Comparison of ENCODE assay signal across 10 cellular contexts in genomic region chr2:9143264-9143815, GRCh38.
DNase-seq lines count a peak whose midpoint lies in the region; TF ChIP-seq lines count a peak whose summit lies in the region.
"Had no signal": no experiment of that assay in that cellular context is flagged by ENCODE, and none has a peak within 500 bp of the region (broad histone marks: within the 10 kb centered on the region; RNA-seq: fewer than 3 reads in every experiment).

No MANE protein-coding gene starts in this region.

- DNase-seq in Caco-2 (no peak), PC-9 (no peak), esophagus muscularis mucosa (ENCODE audit: extremely low spot score) (no peak), trophoblast cell (peak in 1 of 2 donors; percentile 19), SK-N-DZ (ENCODE audit: low spot score) (no peak), DMS53 (lab: John Stamatoyannopoulos, UW) (no peak)
- DNase-seq in stimulated activated CD4-positive, alpha-beta T cell treated with anti-CD3 and anti-CD28 coated beads, Interleukin-2, amount 100 ng/mL, for 48 hours = no peak
- DNase-seq in activated CD4-positive, alpha-beta memory T cell treated with anti-CD3 and anti-CD28 coated beads, Interleukin-2, amount 10 ng/mL, durations not matched to agents 7 days and 5 days = no peak

- intact Hi-C loops in Caco-2 (cut with micrococcal nuclease; ENCODE audit: unreplicated experiment) = loop anchor here (1.0 to 2.0 kb wide), 2 partner anchors 113 to 279 kb away; partner anchors contain the start of genes CPSF3 and ITGB1BP1
- intact Hi-C loops in PC-9 (cut with micrococcal nuclease; ENCODE audit: unreplicated experiment) = loop anchor here (2.0 to 5.0 kb wide), 5 partner anchors 91 to 279 kb away; partner anchors contain the start of genes CPSF3 and ITGB1BP1
- intact Hi-C loops in esophagus muscularis mucosa (cut with DNase I) = loop anchor here (2.0 to 5.0 kb wide), 2 partner anchors 63 to 279 kb away; partner anchors contain the start of genes ASAP2, CPSF3 and ITGB1BP1

- CTCF ChIA-PET in Caco-2 (lab: Charles Lee) (interaction anchor here (0.6 to 2.6 kb wide), 10 partner anchors 16 to 270 kb away, joined by 3 to 19 read pairs (median 6); partner anchors contain the start of gene ASAP2), PC-9 (lab: Charles Lee) (interaction anchor here (0.6 to 1.0 kb wide), 3 partner anchors 21 to 108 kb away, joined by 4 to 7 read pairs (median 5); no protein-coding TSS in a partner anchor)
- CTCF ChIA-PET in activated CD4-positive, alpha-beta memory T cell treated with anti-CD3 and anti-CD28 coated beads, Interleukin-2, amount 10 ng/mL, durations not matched to agents 7 days and 5 days (lab: Charles Lee) = interaction anchor here (1.1 to 2.0 kb wide), 4 partner anchors 11 to 270 kb away, joined by 3 to 7 read pairs (median 4); no protein-coding TSS in a partner anchor

- TF ChIP-seq CTCF in Caco-2 (IDR thresholded peaks at IDR 0.05; ENCODE audit: insufficient read depth in 1 of 2, low read depth in 1 of 2, low read length in 1 of 2, severe bottlenecking in 1 of 2, unreplicated experiment in 1 of 2) = no peak
- no peak for TF ChIP-seq CTCF in PC-9 (conservative IDR thresholded peaks at IDR 0.05)
- TF ChIP-seq CTCF in esophagus muscularis mucosa (IDR thresholded peaks at IDR 0.05) = no peak

- H2BK12ac ChIP-seq in trophoblast cell (ENCODE audit: low read length) = peak overlapping the region; percentile 77

- POLR2A ChIA-PET in Caco-2 (lab: Charles Lee) = interaction anchor here (0.7 kb wide), 1 partner anchor 140 kb away, joined by 4 read pairs; the partner anchor contains the start of gene MBOAT2
- POLR2A ChIA-PET in PC-9 (lab: Charles Lee; ENCODE audit: unreplicated experiment) = interaction anchor here (0.5 to 0.6 kb wide), 2 partner anchors 199 to 265 kb away, joined by 3 to 6 read pairs; no protein-coding TSS in a partner anchor
- POLR2A ChIA-PET in activated CD4-positive, alpha-beta memory T cell treated with anti-CD3 and anti-CD28 coated beads, Interleukin-2, amount 10 ng/mL, durations not matched to agents 7 days and 5 days (lab: Charles Lee) = no interaction called here

- peak overlapping the region; percentile 19 for H4K8ac ChIP-seq in trophoblast cell (ENCODE audit: low read depth, low read length)

- H3K9me2 ChIP-seq in PC-9 (ENCODE audit: insufficient read depth) = no peaks in the 10 kb centered on the region

- no peaks in the 10 kb centered on the region for H3K9me3 ChIP-seq in Caco-2
- H3K9me3 ChIP-seq in PC-9 (ENCODE audit: insufficient read depth, low read depth) = no peaks in the 10 kb centered on the region
- no peaks in the 10 kb centered on the region for H3K9me3 ChIP-seq in esophagus muscularis mucosa
- H3K9me3 ChIP-seq in trophoblast cell (ENCODE audit: insufficient read depth, low read depth, low read length) = no peaks in the 10 kb centered on the region

- H3K14ac ChIP-seq in trophoblast cell (ENCODE audit: low read length) = peak overlapping the region; percentile 40

- peak overlapping the region; percentile 16 for H2AK5ac ChIP-seq in trophoblast cell (ENCODE audit: low read length)

- peak overlapping the region; percentile 13 for H2BK5ac ChIP-seq in trophoblast cell (ENCODE audit: low read depth, low read length, poor library complexity)

- no peaks in the 10 kb centered on the region for H3K36me3 ChIP-seq in Caco-2 (ENCODE audit: control insufficient read depth, insufficient read depth, low read length)
- H3K36me3 ChIP-seq in PC-9 (ENCODE audit: low read depth) = no peaks in the 10 kb centered on the region
- H3K36me3 ChIP-seq in esophagus muscularis mucosa = no peaks in the 10 kb centered on the region
- no peaks in the 10 kb centered on the region for H3K36me3 ChIP-seq in trophoblast cell (ENCODE audit: control insufficient read depth in 1 of 2, insufficient read depth in 2 of 2, low read length in 2 of 2)

- H3K4me3 Mint-ChIP-seq in Caco-2 (ENCODE audit: unreplicated experiment) = peak overlapping the region; percentile 49
- no peak overlapping the region for H3K4me3 Mint-ChIP-seq in activated CD4-positive, alpha-beta memory T cell treated with anti-CD3 and anti-CD28 coated beads, Interleukin-2, amount 10 ng/mL, durations not matched to agents 7 days and 5 days
- H3K4me3 Mint-ChIP-seq: activated CD4-positive, alpha-beta memory T cell treated with anti-CD3 and anti-CD28 coated beads for 36 hours; central memory CD8-positive, alpha-beta T cell had no signal

- no peak overlapping the region for H3K23ac ChIP-seq in trophoblast cell (ENCODE audit: low read length)

- H3K4me2 ChIP-seq in PC-9 (peak overlapping the region; percentile 74), trophoblast cell (ENCODE audit: low read length) (peak overlapping the region; percentile 41)

- H3K9me3 Mint-ChIP-seq in Caco-2 (ENCODE audit: unreplicated experiment) = no peaks in the 10 kb centered on the region
- no peaks in the 10 kb centered on the region for H3K9me3 Mint-ChIP-seq in activated CD4-positive, alpha-beta memory T cell treated with anti-CD3 and anti-CD28 coated beads, Interleukin-2, amount 10 ng/mL, durations not matched to agents 7 days and 5 days
- H3K9me3 Mint-ChIP-seq: activated CD4-positive, alpha-beta memory T cell treated with anti-CD3 and anti-CD28 coated beads for 36 hours; central memory CD8-positive, alpha-beta T cell had no signal

- H3K4me1 Mint-ChIP-seq in Caco-2 (ENCODE audit: low read depth, unreplicated experiment) = peaks cover 4% of the 10 kb centered on the region
- peaks cover 3% of the 10 kb centered on the region for H3K4me1 Mint-ChIP-seq in activated CD4-positive, alpha-beta memory T cell treated with anti-CD3 and anti-CD28 coated beads, Interleukin-2, amount 10 ng/mL, durations not matched to agents 7 days and 5 days

- no peak overlapping the region for H4K12ac ChIP-seq in trophoblast cell (ENCODE audit: low read depth, low read length)

- H3K79me2 ChIP-seq in PC-9 (ENCODE audit: low read depth) (no peaks in the 10 kb centered on the region), trophoblast cell (ENCODE audit: control insufficient read depth, insufficient read depth, low read length, poor library complexity) (no peaks in the 10 kb centered on the region)

- TF ChIP-seq EP300 in esophagus muscularis mucosa (IDR thresholded peaks at IDR 0.05) = no peak

- no peaks in the 10 kb centered on the region for H3K36me3 Mint-ChIP-seq in Caco-2 (ENCODE audit: insufficient read depth, unreplicated experiment)
- H3K36me3 Mint-ChIP-seq in activated CD4-positive, alpha-beta memory T cell treated with anti-CD3 and anti-CD28 coated beads, Interleukin-2, amount 10 ng/mL, durations not matched to agents 7 days and 5 days (ENCODE audit: low read depth) = no peaks in the 10 kb centered on the region
- H3K36me3 Mint-ChIP-seq: activated CD4-positive, alpha-beta memory T cell treated with anti-CD3 and anti-CD28 coated beads for 36 hours had no signal

- no peak overlapping the region for H2BK120ac ChIP-seq in trophoblast cell (ENCODE audit: insufficient read depth, low read length, poor library complexity)

- WGBS in esophagus muscularis mucosa = 68% methylated on average over 8 of the region's 11 CpGs
- no CpG with 5 or more reads among the region's 11 CpGs for WGBS in trophoblast cell (ENCODE audit: extremely low coverage, insufficient coverage, insufficient read length)

- peaks cover 39% of the 10 kb centered on the region for H3F3A ChIP-seq in PC-9 (ENCODE audit: insufficient read depth, low read depth)

- no peaks in the 10 kb centered on the region for H3K27me3 Mint-ChIP-seq in Caco-2 (ENCODE audit: insufficient read depth, unreplicated experiment)
- peaks cover 19% of the 10 kb centered on the region for H3K27me3 Mint-ChIP-seq in activated CD4-positive, alpha-beta memory T cell treated with anti-CD3 and anti-CD28 coated beads, Interleukin-2, amount 10 ng/mL, durations not matched to agents 7 days and 5 days

- no peak overlapping the region for H3K9ac ChIP-seq in trophoblast cell (ENCODE audit: low read length)

- H3K4me1 ChIP-seq in Caco-2 (peaks cover 18% of the 10 kb centered on the region), PC-9 (replicated peaks; ENCODE audit: insufficient read depth) (peaks cover 62% of the 10 kb centered on the region), esophagus muscularis mucosa (peaks cover 10 to 33% (median 30%) of the 10 kb centered on the region in 4 donors), trophoblast cell (ENCODE audit: control insufficient read depth in 1 of 2, insufficient read depth in 2 of 2, low read length in 2 of 2) (peaks cover 2 to 10% of the 10 kb centered on the region in 2 experiments)

- peak overlapping the region; percentile 45 for H3K27ac ChIP-seq in PC-9
- H3K27ac ChIP-seq in esophagus muscularis mucosa (replicated peaks in 1 of 4) = peak overlapping the region; percentile 60 to 66 (median 62)
- H3K27ac ChIP-seq in trophoblast cell (ENCODE audit: low read depth, low read length) = no peak overlapping the region

- H2AFZ ChIP-seq in PC-9 = no peak overlapping the region
- no peak overlapping the region for H2AFZ ChIP-seq in trophoblast cell (ENCODE audit: insufficient read depth, low read length, poor library complexity)

- H4K20me1 ChIP-seq in PC-9 (ENCODE audit: insufficient read depth) = no peaks in the 10 kb centered on the region

- BruUV-seq in Caco-2 (replicated peaks; lab: Mats Ljungman, UMichigan) = no TSS peak
- BruUV-seq in PC-9 (replicated peaks; lab: Mats Ljungman, UMichigan) = no TSS peak

- no peak for TF ChIP-seq POLR2A in esophagus muscularis mucosa (IDR thresholded peaks at IDR 0.05; ENCODE audit: low read depth)

- H3K18ac ChIP-seq in trophoblast cell (ENCODE audit: low read length) = peak overlapping the region; percentile 51

- H3K27me3 ChIP-seq in Caco-2 (replicated peaks; ENCODE audit: control insufficient read depth, insufficient read depth, low read length) (no peaks in the 10 kb centered on the region), PC-9 (ENCODE audit: insufficient read depth, low read depth) (no peaks in the 10 kb centered on the region), esophagus muscularis mucosa (no peaks in the 10 kb centered on the region), trophoblast cell (ENCODE audit: insufficient read depth, low read length) (no peaks in the 10 kb centered on the region)

- no peak overlapping the region for H3K4ac ChIP-seq in trophoblast cell (ENCODE audit: low read depth, low read length)

- H3K27ac Mint-ChIP-seq in Caco-2 (ENCODE audit: unreplicated experiment) = peak overlapping the region; percentile 15
- H3K27ac Mint-ChIP-seq in activated CD4-positive, alpha-beta memory T cell treated with anti-CD3 and anti-CD28 coated beads, Interleukin-2, amount 10 ng/mL, durations not matched to agents 7 days and 5 days = no peak overlapping the region
- H3K27ac Mint-ChIP-seq: activated CD4-positive, alpha-beta memory T cell treated with anti-CD3 and anti-CD28 coated beads for 36 hours had no signal

- H3K79me1 ChIP-seq in trophoblast cell (ENCODE audit: low read length) = no peaks in the 10 kb centered on the region

- H3K4me3 ChIP-seq in Caco-2 (ENCODE audit: low read depth, low read length) (no peak overlapping the region), PC-9 (peak overlapping the region; percentile 23; the same call in 1 of the 2 replicates), esophagus muscularis mucosa (peak overlapping the region; percentile 14 to 37 (median 31)), trophoblast cell (ENCODE audit: low read depth, low read length) (no peak overlapping the region)

- H4K91ac ChIP-seq in trophoblast cell (ENCODE audit: low read depth, low read length) = peak overlapping the region; percentile 14

Comparison
In these comparisons a context has a peak if more than half of its experiments do, and no peak if none do; other contexts are left out.
1. H3K4me3 ChIP-seq: peak in PC-9 (single experiment) and esophagus muscularis mucosa (4 of 4); none in Caco-2 (single experiment) and trophoblast cell (single experiment).